ENCODE assay signal across 8 cellular contexts in the genomic region with DNA sequence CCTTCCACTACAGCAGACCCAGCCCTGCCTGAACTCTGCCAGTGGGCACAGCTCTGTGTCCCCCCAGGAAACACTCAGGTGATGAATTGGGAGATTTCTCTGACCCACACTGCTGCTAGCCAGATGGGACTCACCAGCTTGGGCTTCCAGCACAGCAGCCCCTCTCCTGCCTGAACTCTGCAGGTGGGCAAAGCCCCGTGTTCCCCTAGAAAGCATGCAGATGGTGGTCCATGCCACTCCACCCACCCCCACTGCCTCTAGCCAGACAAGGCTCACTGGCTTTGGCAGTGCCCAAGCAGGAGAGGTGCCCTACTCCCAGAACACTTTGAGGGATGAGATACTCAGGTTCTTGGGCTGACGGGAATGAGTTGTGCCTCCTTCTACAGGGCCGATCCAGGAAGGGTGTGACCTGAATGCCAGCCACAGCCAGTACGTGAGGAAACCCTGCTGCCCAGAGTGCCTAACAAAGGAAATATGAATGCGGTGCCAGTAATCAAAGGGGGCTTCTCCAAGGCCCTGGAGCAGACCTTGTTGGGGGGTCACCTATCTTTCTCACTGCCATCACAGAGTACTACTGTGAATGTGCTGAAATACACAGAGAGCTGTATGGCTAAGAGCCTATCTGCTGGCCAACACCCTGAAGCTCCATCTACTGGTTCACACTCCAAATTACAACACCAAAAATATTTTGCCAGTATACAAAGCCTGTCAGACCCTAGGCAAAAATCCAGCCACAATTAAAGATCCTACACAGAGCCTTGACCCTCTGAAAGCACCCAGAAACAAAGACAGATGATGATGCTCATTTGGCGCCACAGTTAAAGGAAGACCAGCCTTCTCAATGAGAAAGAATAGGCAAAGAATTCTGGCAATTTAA.
DNase-seq lines count a peak whose midpoint lies in the region; ATAC-seq and TF ChIP-seq lines count a peak whose summit lies in the region.

No MANE protein-coding gene starts in this region.

- BruUV-seq in Caco-2 (replicated peaks; lab: Mats Ljungman, UMichigan) (no TSS peak), OCI-LY7 (replicated peaks; lab: Mats Ljungman, UMichigan) (no TSS peak)

- no peaks in the 10 kb centered on the region for H3K27me3 ChIP-seq in Caco-2 (replicated peaks; ENCODE audit: control insufficient read depth, insufficient read depth, low read length)

- H3K9me2 ChIP-seq in OCI-LY7 (ENCODE audit: insufficient read depth, low read length): no peaks in the 10 kb centered on the region

- no peaks in the 10 kb centered on the region for H3K4me1 Mint-ChIP-seq in Caco-2 (ENCODE audit: low read depth, unreplicated experiment)
- no peaks in the 10 kb centered on the region for H3K4me1 Mint-ChIP-seq in osteocyte (ENCODE audit: unreplicated experiment)

- intact Hi-C loops in Caco-2 (cut with micrococcal nuclease; ENCODE audit: unreplicated experiment) (loop anchor here (1.0 kb wide), 4 partner anchors 82 to 300 kb away; no protein-coding TSS in a partner anchor), OCI-LY7 (cut with micrococcal nuclease; ENCODE audit: unreplicated experiment) (loop anchor here (1.0 to 2.0 kb wide), 5 partner anchors 81 to 326 kb away; no protein-coding TSS in a partner anchor)

- DNase-seq in Caco-2: peak in 1 of 2 experiments; percentile 18
- DNase-seq in OCI-LY7 (ENCODE audit: low spot score): peak; percentile 77
- peak; percentile 83 for DNase-seq in choroid plexus epithelial cell (ENCODE audit: low read depth)
- DNase-seq in osteocyte (ENCODE audit: extremely low spot score, unreplicated experiment): no peak
- DNase-seq in coronary artery (ENCODE audit: low spot score): no peak

- H3K4me3 ChIP-seq in Caco-2 (ENCODE audit: low read depth, low read length) (no peak overlapping the region), OCI-LY7 (ENCODE audit: low read depth, low read length, poor library complexity, severe bottlenecking) (no peak overlapping the region), choroid plexus epithelial cell (ENCODE audit: low read depth, low read length) (no peak overlapping the region), coronary artery (no peak overlapping the region)

- H3K36me3 ChIP-seq in Caco-2 (ENCODE audit: control insufficient read depth, insufficient read depth, low read length) (no peaks in the 10 kb centered on the region), OCI-LY7 (ENCODE audit: insufficient read depth, low read length) (no peaks in the 10 kb centered on the region)

- peak; percentile 51 for ATAC-seq in GM21381 (IDR thresholded peaks at IDR 0.05; ENCODE audit: unreplicated experiment)
- ATAC-seq in GM21447 (IDR thresholded peaks at IDR 0.05; ENCODE audit: unreplicated experiment): no peak
- no peak for ATAC-seq in GM21786 (IDR thresholded peaks at IDR 0.05; ENCODE audit: unreplicated experiment)

- peak overlapping the region; percentile 76 for H2AFZ ChIP-seq in OCI-LY7 (ENCODE audit: low read length)

- H3K36me3 Mint-ChIP-seq in Caco-2 (ENCODE audit: insufficient read depth, unreplicated experiment): no peaks in the 10 kb centered on the region
- H3K36me3 Mint-ChIP-seq in osteocyte (ENCODE audit: unreplicated experiment): no peaks in the 10 kb centered on the region

- H3K4me3 Mint-ChIP-seq in Caco-2 (ENCODE audit: unreplicated experiment) (no peak overlapping the region), osteocyte (ENCODE audit: unreplicated experiment) (no peak overlapping the region)

- H3K27me3 Mint-ChIP-seq in Caco-2 (ENCODE audit: insufficient read depth, unreplicated experiment) (peaks cover 6% of the 10 kb centered on the region), osteocyte (ENCODE audit: unreplicated experiment) (peaks cover 21% of the 10 kb centered on the region)

- H3K9me3 ChIP-seq in Caco-2 (peaks cover 5% of the 10 kb centered on the region; the same call in 1 of the 2 replicates), OCI-LY7 (ENCODE audit: low read length) (no peaks in the 10 kb centered on the region)

- TF ChIP-seq CTCF in Caco-2 (IDR thresholded peaks at IDR 0.05; ENCODE audit: insufficient read depth in 1 of 2, low read depth in 1 of 2, low read length in 1 of 2, severe bottlenecking in 1 of 2, unreplicated experiment in 1 of 2): peak; percentile 9 to 35
- peak; percentile 82 for TF ChIP-seq CTCF in OCI-LY7 (conservative IDR thresholded peaks at IDR 0.05; ENCODE audit: low read length)
- TF ChIP-seq CTCF in choroid plexus epithelial cell (conservative IDR thresholded peaks at IDR 0.05; ENCODE audit: low read depth, low read length): peak; percentile 72
- peak; percentile 37 for TF ChIP-seq CTCF in osteocyte (IDR thresholded peaks at IDR 0.05)
- no peak for TF ChIP-seq CTCF in coronary artery (IDR thresholded peaks at IDR 0.05)

- H3K27ac Mint-ChIP-seq in Caco-2 (ENCODE audit: unreplicated experiment) (no peak overlapping the region), osteocyte (ENCODE audit: unreplicated experiment) (no peak overlapping the region)

- POLR2A ChIA-PET in Caco-2 (lab: Charles Lee): no interaction called here
- POLR2A ChIA-PET in OCI-LY7 (lab: Charles Lee): interaction anchor here (0.6 to 2.0 kb wide), 7 partner anchors 11 to 326 kb away, joined by 3 to 6 read pairs (median 4); no protein-coding TSS in a partner anchor

- CTCF ChIA-PET in Caco-2 (lab: Charles Lee): interaction anchor here (0.7 to 1.0 kb wide), 3 partner anchors 105 to 144 kb away, joined by 4 to 20 read pairs (median 6); a partner anchor contains a TSS
- CTCF ChIA-PET in OCI-LY7 (lab: Charles Lee; ENCODE audit: unreplicated experiment): interaction anchor here (0.7 to 1.0 kb wide), 3 partner anchors 144 to 326 kb away, joined by 3 to 4 read pairs (median 3); a partner anchor contains a TSS

- H3K79me2 ChIP-seq in OCI-LY7 (ENCODE audit: insufficient read depth, low read depth, low read length): no peaks in the 10 kb centered on the region

- H3K27ac ChIP-seq in OCI-LY7 (ENCODE audit: low read depth, low read length, poor library complexity, severe bottlenecking) (no peak overlapping the region), coronary artery (no peak overlapping the region)

- H3K4me1 ChIP-seq in Caco-2: no peaks in the 10 kb centered on the region
- peaks cover 3% of the 10 kb centered on the region for H3K4me1 ChIP-seq in OCI-LY7 (ENCODE audit: insufficient read depth, low read length, poor library complexity, severe bottlenecking)

- H4K20me1 ChIP-seq in OCI-LY7 (ENCODE audit: insufficient read depth, low read length): no peaks in the 10 kb centered on the region

- H3K9me3 Mint-ChIP-seq in Caco-2 (ENCODE audit: unreplicated experiment) (peaks cover 42% of the 10 kb centered on the region), osteocyte (ENCODE audit: unreplicated experiment) (no peaks in the 10 kb centered on the region)

- no peak overlapping the region for H3K4me2 ChIP-seq in OCI-LY7 (ENCODE audit: low read length)

Comparison
In these comparisons a context has a peak if more than half of its experiments do, and no peak if none do; other contexts are left out.
1. DNase-seq: peak in OCI-LY7 (single experiment) and choroid plexus epithelial cell (single experiment); none in osteocyte (single experiment) and coronary artery (single experiment).